Comparison of ENCODE assay signal across 9 cellular contexts in the genomic region with DNA sequence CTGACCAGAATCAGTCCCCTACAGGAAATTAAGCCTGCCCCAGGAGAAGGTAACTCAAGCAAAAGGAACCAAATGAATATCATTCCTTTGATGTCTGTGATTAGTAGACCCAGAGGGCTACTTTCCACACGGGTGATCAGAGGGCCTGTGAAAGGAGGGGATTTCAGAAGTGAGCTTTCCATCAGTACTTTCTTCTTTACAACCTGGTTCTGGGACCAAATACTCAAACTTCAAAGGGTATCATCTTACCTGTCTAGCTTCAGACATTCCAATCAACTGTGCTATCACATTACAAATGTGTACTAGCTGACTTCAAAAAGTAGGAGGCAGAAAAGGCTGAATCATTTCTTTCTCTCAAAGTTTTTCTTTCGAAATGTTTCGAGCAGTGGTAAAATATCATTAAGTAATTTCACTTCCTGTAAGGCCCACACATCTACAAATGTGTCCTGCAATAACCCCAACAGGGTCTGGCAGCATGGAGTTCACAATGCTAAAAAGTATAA. TPM values are rescaled to one million over a fixed set of nuclear protein-coding genes. Genes with fewer than 3 reads are reported as not detected.
DNase-seq lines count a peak whose midpoint lies in the region; ATAC-seq, FAIRE-seq and TF ChIP-seq lines count a peak whose summit lies in the region.
"Had no signal": no experiment of that assay in that cellular context is flagged by ENCODE, and none has a peak within 500 bp of the region (broad histone marks: within the 10 kb centered on the region; RNA-seq: fewer than 3 reads in every experiment).

No MANE protein-coding gene starts in this region.

- ATAC-seq in GM21619 (IDR thresholded peaks at IDR 0.05; ENCODE audit: unreplicated experiment), result peak; percentile 57

- no peaks in the 10 kb centered on the region for H3K4me1 ChIP-seq in trophoblast cell (ENCODE audit: control insufficient read depth in 1 of 2, insufficient read depth in 2 of 2, low read length in 2 of 2)

- no peak overlapping the region for H3K18ac ChIP-seq in trophoblast cell (ENCODE audit: low read length)

- H3K27ac ChIP-seq in trophoblast cell (ENCODE audit: low read depth, low read length), result peak overlapping the region; percentile 10
- H3K27ac ChIP-seq: SJSA1 had no signal

- no peaks in the 10 kb centered on the region for H3K36me3 ChIP-seq in bronchial epithelial cell (ENCODE audit: control insufficient read depth, insufficient read depth, low read length)
- H3K36me3 ChIP-seq in trophoblast cell (ENCODE audit: control insufficient read depth in 1 of 2, insufficient read depth in 2 of 2, low read length in 2 of 2), result no peaks in the 10 kb centered on the region
- 0 out of 2 replicates have a peak, but pooled peaks cover 4% of the 10 kb centered on the region for H3K36me3 ChIP-seq in MG63

- H3K4me2 ChIP-seq in trophoblast cell (ENCODE audit: low read length), result no peak overlapping the region

- no peak overlapping the region for H2BK5ac ChIP-seq in trophoblast cell (ENCODE audit: low read depth, low read length, poor library complexity)

- H3K79me1 ChIP-seq in trophoblast cell (ENCODE audit: low read length), result no peaks in the 10 kb centered on the region

- no CpG with 5 or more reads among the region's 3 CpGs for WGBS in trophoblast cell (ENCODE audit: extremely low coverage, insufficient coverage, insufficient read length)

- no peak overlapping the region for H4K8ac ChIP-seq in trophoblast cell (ENCODE audit: low read depth, low read length)

- H4K91ac ChIP-seq in trophoblast cell (ENCODE audit: low read depth, low read length), result no peak overlapping the region

- no peak overlapping the region for H4K12ac ChIP-seq in trophoblast cell (ENCODE audit: low read depth, low read length)

- peak; percentile 73 for DNase-seq in GM12865 (ENCODE audit: low read depth)
- peak; percentile 36 to 45 for DNase-seq in Kasumi-1 (lab: John Stamatoyannopoulos, UW)
- DNase-seq in bronchial epithelial cell (ENCODE audit: low read depth), result peak; percentile 81
- peak in 1 of 2 donors; percentile 25 for DNase-seq in trophoblast cell
- DNase-seq in MG63, result no peak
- DNase-seq in OCI-M2 (lab: John Stamatoyannopoulos, UW; ENCODE audit: unreplicated experiment), result no peak
- no peak for DNase-seq in D721Med (ENCODE audit: insufficient read length, low spot score)

- H2AK5ac ChIP-seq in trophoblast cell (ENCODE audit: low read length), result no peak overlapping the region

- H2BK120ac ChIP-seq in trophoblast cell (ENCODE audit: insufficient read depth, low read length, poor library complexity), result no peak overlapping the region

- no peak overlapping the region for H2AFZ ChIP-seq in trophoblast cell (ENCODE audit: insufficient read depth, low read length, poor library complexity)

- no peak overlapping the region for H3K9ac ChIP-seq in trophoblast cell (ENCODE audit: low read length)

- FAIRE-seq in bronchial epithelial cell (lab: Jason Lieb, UNC), result no peak
- FAIRE-seq in D721Med (lab: Jason Lieb, UNC), result no peak

- no peak overlapping the region for H2BK12ac ChIP-seq in trophoblast cell (ENCODE audit: low read length)

- H3K27me3 ChIP-seq in bronchial epithelial cell (ENCODE audit: control insufficient read depth, insufficient read depth, low read length), result no peaks in the 10 kb centered on the region
- no peaks in the 10 kb centered on the region for H3K27me3 ChIP-seq in trophoblast cell (ENCODE audit: insufficient read depth, low read length)
- H3K27me3 ChIP-seq in MG63, result no peaks in the 10 kb centered on the region
- H3K27me3 ChIP-seq: SJSA1 had no signal

- H3K4me3 ChIP-seq in GM12865 (ENCODE audit: low read depth, low read length) (no peak overlapping the region), bronchial epithelial cell (ENCODE audit: low read depth, low read length) (no peak overlapping the region), trophoblast cell (ENCODE audit: low read depth, low read length) (no peak overlapping the region), MG63 (no peak overlapping the region)
- H3K4me3 ChIP-seq: SJSA1 had no signal

- TF ChIP-seq CTCF in GM12865 (IDR thresholded peaks at IDR 0.05; ENCODE audit: insufficient read depth, low read depth, low read length, missing control alignments) (no peak), bronchial epithelial cell (IDR thresholded peaks at IDR 0.05; ENCODE audit: insufficient read depth, low read length, severe bottlenecking) (no peak), D721Med (IDR thresholded peaks at IDR 0.05; ENCODE audit: insufficient read depth, missing control alignments) (no peak)

- no peak overlapping the region for H3K23ac ChIP-seq in trophoblast cell (ENCODE audit: low read length)

- no peak overlapping the region for H3K4ac ChIP-seq in trophoblast cell (ENCODE audit: low read depth, low read length)

- H3K9me3 ChIP-seq in trophoblast cell (ENCODE audit: insufficient read depth, low read depth, low read length) (no peaks in the 10 kb centered on the region), MG63 (no peaks in the 10 kb centered on the region)
- H3K9me3 ChIP-seq: SJSA1 had no signal

- H3K79me2 ChIP-seq in trophoblast cell (ENCODE audit: control insufficient read depth, insufficient read depth, low read length, poor library complexity), result no peaks in the 10 kb centered on the region

- H3K14ac ChIP-seq in trophoblast cell (ENCODE audit: low read length), result no peak overlapping the region

RNA-seq across cellular contexts. Expression of gene ACSL4, which starts 23.9 kb away (rescaled TPM):
- 31.2 and 57.9 TPM in 2 replicates for total RNA-seq in bronchial epithelial cell
- 33.7 and 35.7 TPM in 2 replicates for polyA plus RNA-seq in trophoblast cell (2013)
- total RNA-seq in MG63 (2014; rRNA removed; shearing (Covaris generic); ENCODE audit: low replicate concordance), result 36.5 and 75.3 TPM in 2 replicates

Comparison
In these comparisons a context has a peak if more than half of its experiments do, and no peak if none do; other contexts are left out.
1. DNase-seq: peak in GM12865 (single experiment), Kasumi-1 (2 of 2) and bronchial epithelial cell (single experiment); none in MG63 (single experiment), OCI-M2 (single experiment) and D721Med (single experiment).